In genomic region chr14:68738559-68738958, GRCh38 we compare ENCODE assay signal across 25 cellular contexts.
"Had no signal": no experiment of that assay in that cellular context is flagged by ENCODE, and none has a peak within 500 bp of the region (broad histone marks: within the 10 kb centered on the region; RNA-seq: fewer than 3 reads in every experiment).

No MANE protein-coding gene starts in this region.

- H3K27me3 Mint-ChIP-seq: activated CD4-positive, alpha-beta T cell treated with anti-CD3 and anti-CD28 coated beads for 36 hours; activated naive CD8-positive, alpha-beta T cell treated with anti-CD3 and anti-CD28 coated beads for 36 hours; effector memory CD8-positive, alpha-beta T cell had no signal

- H3K27ac Mint-ChIP-seq: activated CD4-positive, alpha-beta T cell treated with anti-CD3 and anti-CD28 coated beads for 36 hours; activated naive CD4-positive, alpha-beta T cell treated with anti-CD3 and anti-CD28 coated beads for 36 hours; activated naive CD8-positive, alpha-beta T cell treated with anti-CD3 and anti-CD28 coated beads for 36 hours; natural killer cell; T-helper 2 cell treated with Interferon-gamma antibody and Interleukin-4, amounts not matched to agents 5 μg/mL and 100 μg/mL, for 36 hours had no signal

- DNase-seq: activated CD4-positive, alpha-beta T cell treated with anti-CD3 and anti-CD28 coated beads for 36 hours; activated CD4-positive, CD25-positive, alpha-beta regulatory T cell; activated CD8-positive, alpha-beta memory T cell treated with anti-CD3 and anti-CD28 coated beads for 24 hours; activated effector memory CD4-positive, alpha-beta T cell treated with anti-CD3 and anti-CD28 coated beads, Interleukin-2, amount 50 U/mL, for 16 hours; activated naive CD4-positive, alpha-beta T cell treated with anti-CD3 and anti-CD28 coated beads for 36 hours; activated naive CD8-positive, alpha-beta T cell treated with anti-CD3 and anti-CD28 coated beads for 36 hours; adrenal gland; aorta; body of pancreas; effector memory CD8-positive, alpha-beta T cell; erythroblast; left cardiac atrium; left ventricle myocardium superior; natural killer cell; right lobe of liver; stimulated activated CD4-positive, alpha-beta T cell treated with anti-CD3 and anti-CD28 coated beads, Interleukin-4, amount 100 ng/mL, for 1 hour; T-helper 1 cell; upper lobe of right lung had no signal

- H3K36me3 ChIP-seq: adrenal gland, gastroesophageal sphincter, neutrophil, right lobe of liver, suprapubic skin, tibial artery, upper lobe of right lung had no signal

- H3K9me3 Mint-ChIP-seq: effector memory CD8-positive, alpha-beta T cell; natural killer cell had no signal

- ATAC-seq: activated CD4-positive, alpha-beta T cell treated with anti-CD3 and anti-CD28 coated beads for 36 hours; body of pancreas; effector memory CD8-positive, alpha-beta T cell; gastroesophageal sphincter; left cardiac atrium; left ventricle myocardium superior; natural killer cell; right lobe of liver; upper lobe of right lung had no signal

- H3K36me3 Mint-ChIP-seq: activated naive CD8-positive, alpha-beta T cell treated with anti-CD3 and anti-CD28 coated beads for 36 hours; natural killer cell had no signal

- H3K4me3 ChIP-seq: adrenal gland, body of pancreas, coronary artery, gastroesophageal sphincter, hepatocyte, right lobe of liver, suprapubic skin, tibial artery, upper lobe of right lung had no signal

- H3K27me3 ChIP-seq: adrenal gland, body of pancreas, gastroesophageal sphincter, hepatocyte, neutrophil, right lobe of liver, suprapubic skin, tibial artery, upper lobe of right lung had no signal

- H3K4me3 Mint-ChIP-seq: activated CD4-positive, alpha-beta T cell treated with anti-CD3 and anti-CD28 coated beads for 36 hours; activated naive CD4-positive, alpha-beta T cell treated with anti-CD3 and anti-CD28 coated beads for 36 hours; activated naive CD8-positive, alpha-beta T cell treated with anti-CD3 and anti-CD28 coated beads for 36 hours; effector memory CD8-positive, alpha-beta T cell; natural killer cell; T-helper 2 cell treated with Interferon-gamma antibody and Interleukin-4, amounts not matched to agents 5 μg/mL and 100 μg/mL, for 36 hours had no signal

- H3K4me1 ChIP-seq: adrenal gland, body of pancreas had no signal

- H3K9me3 ChIP-seq: adrenal gland, body of pancreas, gastroesophageal sphincter, neutrophil, right lobe of liver, tibial artery, upper lobe of right lung had no signal

- H3K27ac ChIP-seq: adrenal gland, body of pancreas, coronary artery, gastroesophageal sphincter, hepatocyte, neutrophil, right lobe of liver, suprapubic skin, tibial artery, upper lobe of right lung had no signal
